In the genomic region with DNA sequence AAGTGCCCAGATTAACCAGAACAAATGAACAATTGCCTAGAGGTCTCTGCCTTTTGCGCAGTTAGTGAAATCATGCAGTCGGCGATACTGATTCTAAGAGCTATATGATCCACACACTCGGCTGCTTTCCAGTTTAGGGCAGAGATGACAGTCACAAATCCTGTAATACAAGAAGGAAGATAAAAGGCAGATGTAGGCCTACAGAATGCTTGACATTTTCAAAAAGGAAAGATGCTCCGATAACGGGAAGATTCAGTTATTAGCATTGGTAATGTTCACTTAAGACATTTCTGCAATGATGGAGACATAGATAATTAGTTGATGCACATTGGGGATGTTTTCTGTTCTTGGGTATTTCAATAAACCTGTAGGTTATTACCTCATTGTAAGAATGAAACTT, we compare ENCODE assay signal across 4 cellular contexts. TPM values are rescaled to one million over a fixed set of nuclear protein-coding genes. Genes with fewer than 3 reads are reported as not detected.
"Had no signal": no experiment of that assay in that cellular context is flagged by ENCODE, and none has a peak within 500 bp of the region (broad histone marks: within the 10 kb centered on the region; RNA-seq: fewer than 3 reads in every experiment).

No MANE protein-coding gene starts in this region.

- ATAC-seq: GM12878 had no signal

- H3K4me3 ChIP-seq: GM12878 had no signal

- DNase-seq: GDM1, GF-D8 had no signal

RNA-seq across cellular contexts. Expression of gene NYAP2, which starts 19.5 kb away (rescaled TPM):
- total RNA-seq: G401, GM12878 had no signal
